Comparison of ENCODE assay signal across 1 cellular context in genomic region chr10:103470755-103471653, GRCh38.
TF ChIP-seq lines count a peak whose summit lies in the region.

No MANE protein-coding gene starts in this region.

TF ChIP-seq in K562, 482 proteins besides CTCF, POLR2A, EP300 and RAD21 (continued from another document and continues in another):
- TF ChIP-seq MLLT1 (IDR thresholded peaks at IDR 0.05): no peak
- no peak for TF ChIP-seq LCOR (CRISPR knock-in tag; IDR thresholded peaks at IDR 0.05)
- TF ChIP-seq ESRRB (CRISPR knock-in tag; IDR thresholded peaks at IDR 0.05; ENCODE audit: borderline replicate concordance): no peak
- TF ChIP-seq, protein P1, sequence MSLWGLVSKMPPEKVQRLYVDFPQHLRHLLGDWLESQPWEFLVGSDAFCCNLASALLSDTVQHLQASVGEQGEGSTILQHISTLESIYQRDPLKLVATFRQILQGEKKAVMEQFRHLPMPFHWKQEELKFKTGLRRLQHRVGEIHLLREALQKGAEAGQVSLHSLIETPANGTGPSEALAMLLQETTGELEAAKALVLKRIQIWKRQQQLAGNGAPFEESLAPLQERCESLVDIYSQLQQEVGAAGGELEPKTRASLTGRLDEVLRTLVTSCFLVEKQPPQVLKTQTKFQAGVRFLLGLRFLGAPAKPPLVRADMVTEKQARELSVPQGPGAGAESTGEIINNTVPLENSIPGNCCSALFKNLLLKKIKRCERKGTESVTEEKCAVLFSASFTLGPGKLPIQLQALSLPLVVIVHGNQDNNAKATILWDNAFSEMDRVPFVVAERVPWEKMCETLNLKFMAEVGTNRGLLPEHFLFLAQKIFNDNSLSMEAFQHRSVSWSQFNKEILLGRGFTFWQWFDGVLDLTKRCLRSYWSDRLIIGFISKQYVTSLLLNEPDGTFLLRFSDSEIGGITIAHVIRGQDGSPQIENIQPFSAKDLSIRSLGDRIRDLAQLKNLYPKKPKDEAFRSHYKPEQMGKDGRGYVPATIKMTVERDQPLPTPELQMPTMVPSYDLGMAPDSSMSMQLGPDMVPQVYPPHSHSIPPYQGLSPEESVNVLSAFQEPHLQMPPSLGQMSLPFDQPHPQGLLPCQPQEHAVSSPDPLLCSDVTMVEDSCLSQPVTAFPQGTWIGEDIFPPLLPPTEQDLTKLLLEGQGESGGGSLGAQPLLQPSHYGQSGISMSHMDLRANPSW (CRISPR knock-in tag; IDR thresholded peaks at IDR 0.05): no peak
- no peak for TF ChIP-seq TAF1 (IDR thresholded peaks at IDR 0.05; ENCODE audit: control insufficient read depth, extremely low read depth, insufficient read depth, low read length, severe bottlenecking)
- TF ChIP-seq RCOR1 (IDR thresholded peaks at IDR 0.05; ENCODE audit: borderline replicate concordance in 1 of 2, low read depth in 2 of 2, low read length in 2 of 2): peak in 1 of 2 experiments; percentile 63; a peak in 2 of 4 replicates
- TF ChIP-seq ZNF316 (IDR thresholded peaks at IDR 0.05): no peak
- no peak for TF ChIP-seq ELF2 (CRISPR knock-in tag; IDR thresholded peaks at IDR 0.05)
- no peak for TF ChIP-seq ZC3H11A (IDR thresholded peaks at IDR 0.05; ENCODE audit: low read depth, low read length)
- no peak for TF ChIP-seq CEBPZ (IDR thresholded peaks at IDR 0.05; ENCODE audit: borderline replicate concordance, low read depth, low read length)
- no peak for TF ChIP-seq ZNF384 (IDR thresholded peaks at IDR 0.05; ENCODE audit: low read depth, low read length)
- no peak for TF ChIP-seq MIER1 (IDR thresholded peaks at IDR 0.05; ENCODE audit: low read depth)
- no peak for TF ChIP-seq SAFB (IDR thresholded peaks at IDR 0.05; ENCODE audit: borderline replicate concordance, low read depth, low read length)
- 0 out of 2 replicates have a peak, but pooled peaks have one; percentile 31 for TF ChIP-seq ETV1 (tag; conservative IDR thresholded peaks at IDR 0.05; ENCODE audit: low read depth)
- no peak for TF ChIP-seq NONO (IDR thresholded peaks at IDR 0.05; ENCODE audit: low read depth in 2 of 2, low read length in 1 of 2)
- TF ChIP-seq RUNX1 (IDR thresholded peaks at IDR 0.05; ENCODE audit: low read depth): no peak
- TF ChIP-seq RBM34 (IDR thresholded peaks at IDR 0.05; ENCODE audit: borderline replicate concordance, insufficient read depth, low read length): no peak
- TF ChIP-seq, protein P2, sequence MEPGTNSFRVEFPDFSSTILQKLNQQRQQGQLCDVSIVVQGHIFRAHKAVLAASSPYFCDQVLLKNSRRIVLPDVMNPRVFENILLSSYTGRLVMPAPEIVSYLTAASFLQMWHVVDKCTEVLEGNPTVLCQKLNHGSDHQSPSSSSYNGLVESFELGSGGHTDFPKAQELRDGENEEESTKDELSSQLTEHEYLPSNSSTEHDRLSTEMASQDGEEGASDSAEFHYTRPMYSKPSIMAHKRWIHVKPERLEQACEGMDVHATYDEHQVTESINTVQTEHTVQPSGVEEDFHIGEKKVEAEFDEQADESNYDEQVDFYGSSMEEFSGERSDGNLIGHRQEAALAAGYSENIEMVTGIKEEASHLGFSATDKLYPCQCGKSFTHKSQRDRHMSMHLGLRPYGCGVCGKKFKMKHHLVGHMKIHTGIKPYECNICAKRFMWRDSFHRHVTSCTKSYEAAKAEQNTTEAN (CRISPR knock-in tag; IDR thresholded peaks at IDR 0.05): no peak
- no peak for TF ChIP-seq ASH1L (IDR thresholded peaks at IDR 0.05; ENCODE audit: borderline replicate concordance, low read depth, partially characterized antibody)
- TF ChIP-seq ARID2 (IDR thresholded peaks at IDR 0.05): no peak
- TF ChIP-seq NCOR1 (IDR thresholded peaks at IDR 0.05): no peak
- TF ChIP-seq U2AF1 (optimal IDR thresholded peaks at IDR 0.05; ENCODE audit: low read depth, low read length): no peak
- no peak for TF ChIP-seq ZBTB17 (CRISPR knock-in tag; IDR thresholded peaks at IDR 0.05)
- no peak for TF ChIP-seq CHCHD3 (CRISPR knock-in tag; IDR thresholded peaks at IDR 0.05)
- TF ChIP-seq NFIC (IDR thresholded peaks at IDR 0.05): peak; percentile 51
- TF ChIP-seq BMI1 (IDR thresholded peaks at IDR 0.05; ENCODE audit: low read length): no peak
- no peak for TF ChIP-seq SPI1 (IDR thresholded peaks at IDR 0.05; ENCODE audit: borderline replicate concordance, low read depth, low read length)
- TF ChIP-seq, protein P3, sequence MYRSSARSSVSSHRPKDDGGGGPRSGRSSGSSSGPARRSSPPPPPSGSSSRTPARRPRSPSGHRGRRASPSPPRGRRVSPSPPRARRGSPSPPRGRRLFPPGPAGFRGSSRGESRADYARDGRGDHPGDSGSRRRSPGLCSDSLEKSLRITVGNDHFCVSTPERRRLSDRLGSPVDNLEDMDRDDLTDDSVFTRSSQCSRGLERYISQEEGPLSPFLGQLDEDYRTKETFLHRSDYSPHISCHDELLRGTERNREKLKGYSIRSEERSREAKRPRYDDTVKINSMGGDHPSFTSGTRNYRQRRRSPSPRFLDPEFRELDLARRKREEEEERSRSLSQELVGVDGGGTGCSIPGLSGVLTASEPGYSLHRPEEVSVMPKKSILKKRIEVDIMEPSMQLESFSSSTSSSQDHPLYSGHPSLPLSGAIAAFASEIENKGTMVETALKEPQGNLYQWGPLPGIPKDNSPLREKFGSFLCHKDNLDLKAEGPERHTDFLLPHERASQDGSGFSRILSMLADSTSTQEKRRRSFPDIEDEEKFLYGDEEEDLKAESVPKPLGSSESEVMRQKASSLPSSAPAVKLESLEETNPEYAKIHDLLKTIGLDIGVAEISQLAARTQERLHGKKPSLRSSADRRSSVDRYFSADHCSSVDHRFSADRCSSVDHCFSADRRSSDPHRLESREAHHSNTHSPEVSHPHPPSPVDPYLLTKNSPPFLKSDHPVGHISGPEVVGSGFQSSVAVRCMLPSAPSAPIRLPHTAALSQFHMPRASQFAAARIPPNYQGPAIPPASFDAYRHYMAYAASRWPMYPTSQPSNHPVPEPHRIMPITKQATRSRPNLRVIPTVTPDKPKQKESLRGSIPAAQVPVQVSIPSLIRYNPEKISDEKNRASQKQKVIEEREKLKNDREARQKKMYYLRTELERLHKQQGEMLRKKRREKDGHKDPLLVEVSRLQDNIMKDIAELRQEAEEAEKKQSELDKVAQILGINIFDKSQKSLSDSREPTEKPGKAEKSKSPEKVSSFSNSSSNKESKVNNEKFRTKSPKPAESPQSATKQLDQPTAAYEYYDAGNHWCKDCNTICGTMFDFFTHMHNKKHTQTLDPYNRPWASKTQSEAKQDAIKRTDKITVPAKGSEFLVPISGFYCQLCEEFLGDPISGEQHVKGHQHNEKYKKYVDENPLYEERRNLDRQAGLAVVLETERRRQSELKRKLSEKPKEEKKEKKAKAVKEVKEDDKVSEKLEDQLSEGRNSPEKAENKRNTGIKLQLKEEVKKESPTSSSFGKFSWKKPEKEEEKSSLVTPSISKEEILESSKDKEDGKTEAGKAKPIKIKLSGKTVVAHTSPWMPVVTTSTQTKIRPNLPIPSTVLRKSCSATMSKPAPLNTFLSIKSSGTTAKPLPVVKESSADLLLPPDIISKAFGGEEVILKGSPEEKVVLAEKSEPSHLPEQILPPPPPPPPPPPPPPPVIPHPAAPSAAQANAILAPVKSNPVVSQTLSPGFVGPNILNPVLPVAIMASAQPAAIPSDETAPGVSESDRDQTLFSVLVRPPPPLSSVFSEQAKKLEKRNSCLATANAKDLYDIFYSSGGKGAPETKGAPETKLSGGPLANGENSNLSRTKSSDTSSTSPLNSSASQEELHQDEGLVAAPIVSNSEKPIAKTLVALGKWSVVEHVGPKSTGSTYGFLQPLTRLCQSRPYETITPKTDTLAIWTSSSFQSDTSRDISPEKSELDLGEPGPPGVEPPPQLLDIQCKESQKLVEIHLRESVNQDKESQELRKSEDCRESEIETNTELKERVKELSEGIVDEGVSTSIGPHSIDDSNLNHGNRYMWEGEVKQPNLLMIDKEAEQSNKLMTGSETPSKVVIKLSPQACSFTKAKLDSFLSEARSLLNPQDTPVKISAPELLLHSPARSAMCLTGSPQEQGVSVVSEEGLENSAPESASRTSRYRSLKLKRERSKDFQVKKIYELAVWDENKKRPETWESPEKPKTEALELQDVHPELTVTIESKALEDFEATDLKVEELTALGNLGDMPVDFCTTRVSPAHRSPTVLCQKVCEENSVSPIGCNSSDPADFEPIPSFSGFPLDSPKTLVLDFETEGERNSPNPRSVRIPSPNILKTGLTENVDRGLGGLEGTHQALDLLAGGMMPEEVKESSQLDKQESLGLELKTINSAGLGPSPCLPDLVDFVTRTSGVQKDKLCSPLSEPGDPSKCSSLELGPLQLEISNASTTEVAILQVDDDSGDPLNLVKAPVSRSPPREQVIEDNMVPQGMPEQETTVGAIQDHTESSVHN (IDR thresholded peaks at IDR 0.05; ENCODE audit: borderline replicate concordance in 1 of 2, low read depth in 1 of 2): no peak
- TF ChIP-seq SMAD3 (CRISPR knock-in tag; conservative IDR thresholded peaks at IDR 0.05): no peak
- TF ChIP-seq HSF4 (CRISPR knock-in tag; IDR thresholded peaks at IDR 0.05; ENCODE audit: borderline replicate concordance): no peak
- TF ChIP-seq ZNF507 (tag; conservative IDR thresholded peaks at IDR 0.05): no peak
- no peak for TF ChIP-seq BRD9 (IDR thresholded peaks at IDR 0.05; ENCODE audit: low read depth, partially characterized antibody)
- TF ChIP-seq L3MBTL2 (IDR thresholded peaks at IDR 0.05): no peak
- no peak for TF ChIP-seq ZNF124 (CRISPR knock-in tag; IDR thresholded peaks at IDR 0.05)
- TF ChIP-seq, protein P4, sequence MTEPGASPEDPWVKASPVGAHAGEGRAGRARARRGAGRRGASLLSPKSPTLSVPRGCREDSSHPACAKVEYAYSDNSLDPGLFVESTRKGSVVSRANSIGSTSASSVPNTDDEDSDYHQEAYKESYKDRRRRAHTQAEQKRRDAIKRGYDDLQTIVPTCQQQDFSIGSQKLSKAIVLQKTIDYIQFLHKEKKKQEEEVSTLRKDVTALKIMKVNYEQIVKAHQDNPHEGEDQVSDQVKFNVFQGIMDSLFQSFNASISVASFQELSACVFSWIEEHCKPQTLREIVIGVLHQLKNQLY (CRISPR knock-in tag; conservative IDR thresholded peaks at IDR 0.05): no peak
- TF ChIP-seq FOS (IDR thresholded peaks at IDR 0.05; ENCODE audit: extremely low read depth, insufficient read length): peak; percentile 18
- no peak for TF ChIP-seq ZBTB1 (CRISPR knock-in tag; IDR thresholded peaks at IDR 0.05; ENCODE audit: borderline replicate concordance, low read depth)
- no peak for TF ChIP-seq ZNF551 (CRISPR knock-in tag; IDR thresholded peaks at IDR 0.05)
- TF ChIP-seq MAZ (CRISPR knock-in tag; conservative IDR thresholded peaks at IDR 0.05 in 1 of 2, IDR thresholded peaks at IDR 0.05 in 1 of 2): peak; percentile 38 to 88; a peak in 3 of 4 replicates
- no peak for TF ChIP-seq PRPF4 (IDR thresholded peaks at IDR 0.05; ENCODE audit: insufficient read depth, low read depth, low read length, poor library complexity, severe bottlenecking)
- no peak for TF ChIP-seq FOXK2 (conservative IDR thresholded peaks at IDR 0.05 in 1 of 2, IDR thresholded peaks at IDR 0.05 in 1 of 2; ENCODE audit: low read depth in 2 of 2)
- TF ChIP-seq BRF1 (IDR thresholded peaks at IDR 0.05; ENCODE audit: borderline replicate concordance, extremely low read depth, insufficient read length): no peak
- no peak for TF ChIP-seq ID3 (CRISPR knock-in tag; IDR thresholded peaks at IDR 0.05)
- no peak for TF ChIP-seq ID3 (tag; IDR thresholded peaks at IDR 0.05)
- peak; percentile 96 for TF ChIP-seq JUND (IDR thresholded peaks at IDR 0.05; ENCODE audit: borderline replicate concordance, low read depth, low read length)
- peak; percentile 76; the same call in 1 of the 3 replicates for TF ChIP-seq JUND (tag; IDR thresholded peaks at IDR 0.05; ENCODE audit: borderline replicate concordance, low read depth, low read length)
- TF ChIP-seq CHD4 (IDR thresholded peaks at IDR 0.05; ENCODE audit: insufficient read depth, insufficient replicate concordance, low read depth, low read length, poor library complexity, severe bottlenecking): no peak
- no peak for TF ChIP-seq ARHGAP35 (IDR thresholded peaks at IDR 0.05; ENCODE audit: partially characterized antibody)
- TF ChIP-seq FOXP1 (CRISPR knock-in tag; IDR thresholded peaks at IDR 0.05): no peak
